9 cellular contexts compared by ENCODE assay signal in genomic region chr3:122977645-122978466, GRCh38. TPM values are rescaled to one million over a fixed set of nuclear protein-coding genes. Genes with fewer than 3 reads are reported as not detected.
DNase-seq lines count a peak whose midpoint lies in the region; ATAC-seq and TF ChIP-seq lines count a peak whose summit lies in the region.
"Had no signal": no experiment of that assay in that cellular context is flagged by ENCODE, and none has a peak within 500 bp of the region (broad histone marks: within the 10 kb centered on the region; RNA-seq: fewer than 3 reads in every experiment).

No MANE protein-coding gene starts in this region.

- H3K9me3 ChIP-seq in SK-N-SH (no peaks in the 10 kb centered on the region), smooth muscle cell (replicated peaks; ENCODE audit: low read depth) (no peaks in the 10 kb centered on the region)

- H2AFZ ChIP-seq in SK-N-SH (ENCODE audit: low read depth) (0 out of 2 replicates have a peak overlapping the region, but pooled peaks have one; percentile 35), smooth muscle cell (ENCODE audit: low read depth) (peak overlapping the region; percentile 35)

- H3K27ac ChIP-seq in SK-N-SH (ENCODE audit: low read depth in 2 of 2, low read length in 1 of 2) (peak overlapping the region; percentile 16 to 78; a peak in 3 of 4 replicates), smooth muscle cell (ENCODE audit: low read depth) (no peak overlapping the region), RWPE1 (no peak overlapping the region)
- H3K27ac ChIP-seq: skin epidermis had no signal

- no peak for ATAC-seq in GM21360 (IDR thresholded peaks at IDR 0.05; ENCODE audit: unreplicated experiment)

- no peak overlapping the region for H3K4me3 ChIP-seq in SK-N-SH (ENCODE audit: low read depth in 2 of 2, low read length in 1 of 2)
- H3K4me3 ChIP-seq in smooth muscle cell, result no peak overlapping the region
- H3K4me3 ChIP-seq: skin epidermis had no signal

- H3K27me3 ChIP-seq in SK-N-SH (ENCODE audit: insufficient read depth) (no peaks in the 10 kb centered on the region), smooth muscle cell (ENCODE audit: low read depth) (no peaks in the 10 kb centered on the region)

- DNase-seq in HK-2 (ENCODE audit: unreplicated experiment), result peak; percentile 96
- DNase-seq in SK-N-SH, result peak; percentile 63
- peak; percentile 85 for DNase-seq in cardiac septum (ENCODE audit: low spot score)
- peak; percentile 25 for DNase-seq in smooth muscle cell (lab: John Stamatoyannopoulos, UW; ENCODE audit: unreplicated experiment)
- no peak for DNase-seq in T-helper 2 cell
- DNase-seq in RWPE1 (ENCODE audit: low spot score), result no peak
- no peak for DNase-seq in activated CD4-positive, CD25-positive, alpha-beta regulatory T cell (lab: John Stamatoyannopoulos, UW)

- H3K79me2 ChIP-seq in SK-N-SH (ENCODE audit: insufficient read depth) (no peaks in the 10 kb centered on the region), smooth muscle cell (ENCODE audit: low read depth) (no peaks in the 10 kb centered on the region)

- H3K4me2 ChIP-seq in SK-N-SH (peak overlapping the region; percentile 66), smooth muscle cell (peak overlapping the region; percentile 72)

- no peak for TF ChIP-seq RAD21 in SK-N-SH (IDR thresholded peaks at IDR 0.05; ENCODE audit: low read length)

- no peak for TF ChIP-seq CTCF in SK-N-SH (IDR thresholded peaks at IDR 0.05)
- no peak for TF ChIP-seq CTCF in smooth muscle cell (IDR thresholded peaks at IDR 0.05; ENCODE audit: borderline replicate concordance, insufficient read depth, poor library complexity, severe bottlenecking)
- TF ChIP-seq CTCF in RWPE1 (conservative IDR thresholded peaks at IDR 0.05; ENCODE audit: low read depth), result no peak

- H4K20me1 ChIP-seq in SK-N-SH (ENCODE audit: insufficient read depth) (no peaks in the 10 kb centered on the region), smooth muscle cell (ENCODE audit: low read depth) (no peaks in the 10 kb centered on the region)

- peak overlapping the region; percentile 51; the same call in 1 of the 2 replicates for H3K9ac ChIP-seq in SK-N-SH
- H3K9ac ChIP-seq in smooth muscle cell (ENCODE audit: low read depth), result no peak overlapping the region

- CTCF ChIA-PET in SK-N-SH (lab: Yijun Ruan, JAX), result interaction anchor here (0.8 to 2.1 kb wide), 7 partner anchors 10 to 51 kb away, joined by 3 to 12 read pairs (median 4); partner anchors contain the start of gene SEMA5B
- CTCF ChIA-PET in RWPE1 (lab: Yijun Ruan, JAX), result interaction anchor here (0.6 kb wide), 1 partner anchor 66 kb away, joined by 3 read pairs; no protein-coding TSS in a partner anchor

- H3F3A ChIP-seq in SK-N-SH (replicated peaks; ENCODE audit: insufficient read depth), result peaks cover 24% of the 10 kb centered on the region
- peaks cover 6% of the 10 kb centered on the region for H3F3A ChIP-seq in smooth muscle cell (ENCODE audit: low read depth)

- peak; percentile 48 to 50; a peak in 2 of 4 replicates for TF ChIP-seq EP300 in SK-N-SH (IDR thresholded peaks at IDR 0.05; ENCODE audit: borderline replicate concordance in 1 of 2, low read depth in 1 of 2, low read length in 1 of 2)

- H3K4me1 ChIP-seq in SK-N-SH (ENCODE audit: control insufficient read depth in 1 of 2, insufficient read depth in 2 of 2, low read depth in 1 of 2, low read length in 1 of 2) (peaks cover 46 to 54% of the 10 kb centered on the region in 2 experiments), smooth muscle cell (ENCODE audit: low read depth) (peaks cover 50% of the 10 kb centered on the region)

- POLR2A ChIA-PET in SK-N-SH (lab: Yijun Ruan, JAX) (no interaction called here), RWPE1 (lab: Yijun Ruan, JAX; ENCODE audit: low non-redundant PET) (no interaction called here)

- H3K36me3 ChIP-seq in SK-N-SH (replicated peaks in 1 of 2; ENCODE audit: control insufficient read depth in 1 of 2, insufficient read depth in 2 of 2, low read length in 1 of 2) (no peaks in the 10 kb centered on the region), smooth muscle cell (ENCODE audit: low read depth) (no peaks in the 10 kb centered on the region)

- 22% methylated on average over 5 of the region's 14 CpGs for WGBS in SK-N-SH (ENCODE audit: low lambda C conversion rate)
- WGBS in smooth muscle cell (ENCODE audit: low lambda C conversion rate), result 15% methylated on average over 14 of the region's 14 CpGs

- no peaks in the 10 kb centered on the region for H3K9me2 ChIP-seq in SK-N-SH

- intact Hi-C loops in cardiac septum (cut with DNase I), result loop anchor here (5.0 kb wide), 1 partner anchor 49 kb away; the partner anchor contains the start of gene SEMA5B

TF ChIP-seq in SK-N-SH, 30 proteins besides CTCF, POLR2A, EP300 and RAD21:
- peak; percentile 59 for TF ChIP-seq RCOR1 (IDR thresholded peaks at IDR 0.05; ENCODE audit: low read length)
- TF ChIP-seq FOSL2 (IDR thresholded peaks at IDR 0.05; ENCODE audit: borderline replicate concordance, low read depth), result peak; percentile 47; the same call in 1 of the 2 replicates
- peak; percentile 84 for TF ChIP-seq NFIC (IDR thresholded peaks at IDR 0.05; ENCODE audit: borderline replicate concordance)
- TF ChIP-seq TCF12 (IDR thresholded peaks at IDR 0.05), result peak; percentile 53
- TF ChIP-seq RFX5 (IDR thresholded peaks at IDR 0.05; ENCODE audit: low read length), result 0 out of 2 replicates have a peak, but pooled peaks have one; percentile 55
- peak; percentile 48; the same call in 1 of the 2 replicates for TF ChIP-seq GATA2 (CRISPR knock-in tag; IDR thresholded peaks at IDR 0.05)
- TF ChIP-seq RXRA (IDR thresholded peaks at IDR 0.05; ENCODE audit: borderline replicate concordance, low read depth), result peak; percentile 33; the same call in 1 of the 2 replicates
- TF ChIP-seq POLR2AphosphoS5 (IDR thresholded peaks at IDR 0.05; ENCODE audit: low read depth, low read length), result no peak
- TF ChIP-seq MXI1 (IDR thresholded peaks at IDR 0.05; ENCODE audit: low read depth, low read length), result no peak
- TF ChIP-seq JUND (IDR thresholded peaks at IDR 0.05), result peak; percentile 63
- TF ChIP-seq REST (IDR thresholded peaks at IDR 0.05; ENCODE audit: low read depth, low read length), result 0 out of 2 replicates have a peak, but pooled peaks have one; percentile 5
- TF ChIP-seq TEAD4 (IDR thresholded peaks at IDR 0.05; ENCODE audit: borderline replicate concordance, insufficient read depth), result 0 out of 2 replicates have a peak, but pooled peaks have one; percentile 24
- TF ChIP-seq CHD2 (IDR thresholded peaks at IDR 0.05; ENCODE audit: low read length, partially characterized antibody), result no peak
- 0 out of 2 replicates have a peak, but pooled peaks have one; percentile 1 for TF ChIP-seq SIN3A (IDR thresholded peaks at IDR 0.05; ENCODE audit: borderline replicate concordance, low read depth, low read length)
- peak; percentile 49 for TF ChIP-seq PBX3 (IDR thresholded peaks at IDR 0.05)
- TF ChIP-seq IRF3 (IDR thresholded peaks at IDR 0.05; ENCODE audit: low read depth, low read length), result no peak

RNA-seq across cellular contexts. Expression of gene SEMA5B, which starts 49.7 kb away (rescaled TPM):
- 0.43 and 0.75 TPM in 2 replicates for polyA plus RNA-seq in SK-N-SH (2012; rRNA removed)
- polyA plus RNA-seq in SK-N-SH (2012; cell fraction: cytosol; rRNA removed), result 0.08 and 0.16 TPM in 2 replicates
- 0.19 and 0.69 TPM in 2 replicates for polyA plus RNA-seq in SK-N-SH (2012; cell fraction: nucleus; rRNA removed)
- 21.1 TPM for total RNA-seq in cardiac septum
- 3.0 TPM in 1 of 2 replicates, not detected in the other for total RNA-seq in smooth muscle cell
- 0.92 TPM in 1 of 2 replicates, not detected in the other for polyA plus RNA-seq in smooth muscle cell

Comparison
In these comparisons a context has a peak if more than half of its experiments do, and no peak if none do; other contexts are left out.
1. DNase-seq: peak in HK-2 (single experiment), SK-N-SH (single experiment), cardiac septum (single experiment) and smooth muscle cell (single experiment); none in T-helper 2 cell (0 of 5), RWPE1 (single experiment) and activated CD4-positive, CD25-positive, alpha-beta regulatory T cell (0 of 4).
2. H3K27ac ChIP-seq: peak in SK-N-SH (2 of 2); none in smooth muscle cell (single experiment) and RWPE1 (single experiment).